ENCODE assay signal across 1 cellular context in genomic region chr1:157540160-157540748, GRCh38.
TF ChIP-seq lines count a peak whose summit lies in the region.

No MANE protein-coding gene starts in this region.

TF ChIP-seq in GM23338, 12 proteins besides CTCF, POLR2A, EP300 and RAD21:
- TF ChIP-seq ZNF462 (CRISPR knock-in tag; IDR thresholded peaks at IDR 0.05) (peak; percentile 94), ZNF114 (CRISPR knock-in tag; IDR thresholded peaks at IDR 0.05) (peak; percentile 83; the same call in 1 of the 2 replicates), EZH2 (IDR thresholded peaks at IDR 0.05; ENCODE audit: low read depth, unreplicated experiment) (no peak)
